Comparison of ENCODE assay signal across 10 cellular contexts in the genomic region with DNA sequence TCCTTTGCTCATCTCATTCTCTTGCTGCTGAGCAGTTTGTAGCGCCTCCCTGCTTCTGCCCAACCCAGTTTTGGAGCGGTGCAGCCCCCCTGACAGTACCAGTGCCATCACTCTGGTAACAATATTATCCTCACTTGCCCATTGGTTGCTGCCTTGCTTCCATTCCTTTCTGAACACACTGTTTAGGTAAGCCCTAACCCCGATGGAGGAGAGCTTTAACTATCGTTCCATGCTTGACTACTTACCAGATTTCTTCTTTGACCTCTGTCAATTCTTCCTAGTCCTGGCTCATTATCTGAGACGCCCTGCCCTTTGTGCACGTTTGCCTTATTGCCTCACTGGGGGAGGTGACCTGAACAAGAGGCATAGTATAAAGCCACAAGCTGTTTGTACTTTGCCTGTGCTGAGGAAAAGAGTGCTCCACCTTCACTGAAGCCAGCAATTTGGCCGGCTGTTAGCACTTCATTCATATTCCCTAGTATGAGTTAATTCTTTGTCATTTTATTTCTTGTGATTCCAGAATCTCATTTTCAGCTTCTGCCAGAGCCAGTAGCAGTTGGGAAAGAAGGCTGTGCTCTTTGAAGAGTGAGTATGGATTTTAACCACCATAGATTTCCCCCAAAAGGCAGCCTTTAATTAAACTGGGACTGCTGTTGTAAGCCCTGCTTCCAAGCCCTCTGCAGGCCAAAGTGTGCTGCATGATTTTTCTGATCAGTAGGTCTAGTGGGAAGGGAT. TPM values are rescaled to one million over a fixed set of nuclear protein-coding genes. Genes with fewer than 3 reads are reported as not detected.
DNase-seq lines count a peak whose midpoint lies in the region; FAIRE-seq and TF ChIP-seq lines count a peak whose summit lies in the region.
"Had no signal": no experiment of that assay in that cellular context is flagged by ENCODE, and none has a peak within 500 bp of the region (broad histone marks: within the 10 kb centered on the region; RNA-seq: fewer than 3 reads in every experiment).

No MANE protein-coding gene starts in this region.

- TF ChIP-seq CTCF in GM12874 (IDR thresholded peaks at IDR 0.05; ENCODE audit: insufficient read depth, low read depth, low read length) (0 out of 2 replicates have a peak, but pooled peaks have one; percentile 8), foreskin fibroblast (IDR thresholded peaks at IDR 0.05; ENCODE audit: low read depth, low read length) (peak; percentile 20), progenitor cell of endocrine pancreas (IDR thresholded peaks at IDR 0.05; ENCODE audit: unreplicated experiment) (peak; percentile 44), ovary (IDR thresholded peaks at IDR 0.05) (peak in 1 of 3 donors; percentile 6)

- 50 to 56% (median 54%) methylated on average over 7 of the region's 7 CpGs for WGBS in ovary, 3 donors

- TF ChIP-seq POLR2A in ovary (IDR thresholded peaks at IDR 0.05): no peak

- H3K27me3 ChIP-seq in ovary: no peaks in the 10 kb centered on the region

- no peak overlapping the region for H3K27ac ChIP-seq in ovary

- H3K36me3 ChIP-seq in ovary: no peaks in the 10 kb centered on the region

- no peaks in the 10 kb centered on the region for H3K9me3 ChIP-seq in ovary

- peaks cover 13% of the 10 kb centered on the region for H3K4me1 Mint-ChIP-seq in progenitor cell of endocrine pancreas (ENCODE audit: low read depth)
- H3K4me1 Mint-ChIP-seq in activated T-cell treated with anti-CD3 and anti-CD28 coated beads, Interleukin-2, amount 50 U/mL, for 24 hours (ENCODE audit: low read depth): peaks cover 5% of the 10 kb centered on the region

- H3K4me1 ChIP-seq in ovary (ENCODE audit: insufficient read depth): peaks cover 2% of the 10 kb centered on the region

- intact Hi-C loops in ovary (cut with DNase I): no loop called here

- no peaks in the 10 kb centered on the region for H3K9me3 Mint-ChIP-seq in progenitor cell of endocrine pancreas (ENCODE audit: low read depth)
- H3K9me3 Mint-ChIP-seq in activated T-cell treated with anti-CD3 and anti-CD28 coated beads, Interleukin-2, amount 50 U/mL, for 24 hours: no peaks in the 10 kb centered on the region

- FAIRE-seq in RCC 7860 (lab: Jason Lieb, UNC): peak; percentile 46

- no peak overlapping the region for H3K4me3 Mint-ChIP-seq in progenitor cell of endocrine pancreas (ENCODE audit: low read depth)
- H3K4me3 Mint-ChIP-seq in activated T-cell treated with anti-CD3 and anti-CD28 coated beads, Interleukin-2, amount 50 U/mL, for 24 hours: no peak overlapping the region

- no peak for TF ChIP-seq EP300 in ovary (IDR thresholded peaks at IDR 0.05)

- H3K27me3 Mint-ChIP-seq in progenitor cell of endocrine pancreas: peaks cover 2% of the 10 kb centered on the region
- no peaks in the 10 kb centered on the region for H3K27me3 Mint-ChIP-seq in activated T-cell treated with anti-CD3 and anti-CD28 coated beads, Interleukin-2, amount 50 U/mL, for 24 hours

- no peak overlapping the region for H3K4me3 ChIP-seq in foreskin fibroblast (ENCODE audit: low read depth in 1 of 2, low read length in 2 of 2)
- H3K4me3 ChIP-seq in ovary: no peak overlapping the region

- H3K27ac Mint-ChIP-seq in progenitor cell of endocrine pancreas: no peak overlapping the region
- H3K27ac Mint-ChIP-seq in activated T-cell treated with anti-CD3 and anti-CD28 coated beads, Interleukin-2, amount 50 U/mL, for 24 hours: no peak overlapping the region

- H3K36me3 Mint-ChIP-seq in progenitor cell of endocrine pancreas (ENCODE audit: insufficient read depth): no peaks in the 10 kb centered on the region
- peaks cover 6% of the 10 kb centered on the region for H3K36me3 Mint-ChIP-seq in activated T-cell treated with anti-CD3 and anti-CD28 coated beads, Interleukin-2, amount 50 U/mL, for 24 hours (ENCODE audit: low read depth)

- DNase-seq in RCC 7860 (ENCODE audit: low spot score) (peak; percentile 5), foreskin fibroblast (no peak), progenitor cell of endocrine pancreas (ENCODE audit: low spot score, unreplicated experiment) (no peak), ovary (no peak), NCI-H526 (lab: John Stamatoyannopoulos, UW) (no peak), DMS114 treated with DMSO at 0.1 percent for 48 hours (lab: John Stamatoyannopoulos, UW; ENCODE audit: unreplicated experiment) (no peak)
- DNase-seq in activated T-cell treated with anti-CD3 and anti-CD28 coated beads, Interleukin-2, amount 50 U/mL, for 24 hours: no peak
- DNase-seq: effector CD4-positive, alpha-beta T cell; NCI-H187 had no signal

RNA-seq across cellular contexts. Expression of gene ABHD6, which starts 11.9 kb away (rescaled TPM):
- total RNA-seq in progenitor cell of endocrine pancreas: 5.9 and 6.1 TPM in 2 replicates
- total RNA-seq in ovary: 10 to 100 TPM in 4 of 7 donors, 1 to 10 TPM in 3; 8.2 to 11.3 (median 10.5) TPM
- 10 to 100 TPM in 1 of 2 donors, 1 to 10 TPM in 1; 4.8 to 36.6 TPM for polyA plus RNA-seq in ovary

RNA-seq across cellular contexts. Expression of gene DNASE1L3, which starts 38.8 kb away (rescaled TPM):
- total RNA-seq in progenitor cell of endocrine pancreas (not detected in 2 replicates), ovary (1 to 10 TPM in 1 of 7 donors, under 1 TPM in 4, not detected in 2; 0.48 to 1.8 (median 0.65) TPM)
- 10 to 100 TPM in 1 of 2 donors, under 1 TPM in 1; 0.61 to 10.3 TPM for polyA plus RNA-seq in ovary

RNA-seq across cellular contexts. Expression of gene RPP14, which starts 56.5 kb away (rescaled TPM):
- total RNA-seq in progenitor cell of endocrine pancreas (22.9 and 26.0 TPM in 2 replicates), ovary (10 to 100 TPM in 5 of 7 donors, 1 to 10 TPM in 2; 7.9 to 16.2 (median 15.0) TPM)
- polyA plus RNA-seq in ovary: 10 to 100 TPM; 11.8 to 18.8 TPM

RNA-seq across cellular contexts. Expression of gene HTD2, which starts 56.8 kb away (rescaled TPM):
- total RNA-seq in progenitor cell of endocrine pancreas: 10.2 and 10.7 TPM in 2 replicates
- total RNA-seq in ovary: 10 to 100 TPM in 2 of 7 donors, 1 to 10 TPM in 5; 7.3 to 12.0 (median 9.1) TPM
- polyA plus RNA-seq in ovary: 10 to 100 TPM in 1 of 2 donors, 1 to 10 TPM in 1; 9.2 to 11.3 TPM
